ENCODE assay signal across 2 cellular contexts in the genomic region with DNA sequence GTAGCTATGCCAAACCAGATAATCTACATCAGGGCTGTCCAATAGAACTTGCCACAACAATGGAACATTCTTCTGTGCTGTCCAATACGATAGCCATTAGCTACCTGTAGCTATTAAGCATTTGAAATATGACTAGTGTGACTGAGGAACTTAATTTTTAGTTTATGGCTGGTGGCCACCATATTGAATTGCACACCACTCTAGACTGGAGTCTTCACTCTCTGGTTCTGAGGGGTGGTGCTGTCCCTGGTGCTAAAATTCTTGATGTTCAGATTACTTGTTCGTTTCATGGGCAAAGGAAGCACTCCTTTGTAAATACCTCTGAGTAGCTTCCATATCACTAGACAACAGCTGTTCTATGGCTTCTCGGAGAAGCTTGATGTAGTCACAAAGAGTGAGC.
TF ChIP-seq lines count a peak whose summit lies in the region.

No MANE protein-coding gene starts in this region.

TF ChIP-seq in HepG2, 621 proteins besides CTCF, POLR2A, EP300 and RAD21:
- TF ChIP-seq, protein P1, sequence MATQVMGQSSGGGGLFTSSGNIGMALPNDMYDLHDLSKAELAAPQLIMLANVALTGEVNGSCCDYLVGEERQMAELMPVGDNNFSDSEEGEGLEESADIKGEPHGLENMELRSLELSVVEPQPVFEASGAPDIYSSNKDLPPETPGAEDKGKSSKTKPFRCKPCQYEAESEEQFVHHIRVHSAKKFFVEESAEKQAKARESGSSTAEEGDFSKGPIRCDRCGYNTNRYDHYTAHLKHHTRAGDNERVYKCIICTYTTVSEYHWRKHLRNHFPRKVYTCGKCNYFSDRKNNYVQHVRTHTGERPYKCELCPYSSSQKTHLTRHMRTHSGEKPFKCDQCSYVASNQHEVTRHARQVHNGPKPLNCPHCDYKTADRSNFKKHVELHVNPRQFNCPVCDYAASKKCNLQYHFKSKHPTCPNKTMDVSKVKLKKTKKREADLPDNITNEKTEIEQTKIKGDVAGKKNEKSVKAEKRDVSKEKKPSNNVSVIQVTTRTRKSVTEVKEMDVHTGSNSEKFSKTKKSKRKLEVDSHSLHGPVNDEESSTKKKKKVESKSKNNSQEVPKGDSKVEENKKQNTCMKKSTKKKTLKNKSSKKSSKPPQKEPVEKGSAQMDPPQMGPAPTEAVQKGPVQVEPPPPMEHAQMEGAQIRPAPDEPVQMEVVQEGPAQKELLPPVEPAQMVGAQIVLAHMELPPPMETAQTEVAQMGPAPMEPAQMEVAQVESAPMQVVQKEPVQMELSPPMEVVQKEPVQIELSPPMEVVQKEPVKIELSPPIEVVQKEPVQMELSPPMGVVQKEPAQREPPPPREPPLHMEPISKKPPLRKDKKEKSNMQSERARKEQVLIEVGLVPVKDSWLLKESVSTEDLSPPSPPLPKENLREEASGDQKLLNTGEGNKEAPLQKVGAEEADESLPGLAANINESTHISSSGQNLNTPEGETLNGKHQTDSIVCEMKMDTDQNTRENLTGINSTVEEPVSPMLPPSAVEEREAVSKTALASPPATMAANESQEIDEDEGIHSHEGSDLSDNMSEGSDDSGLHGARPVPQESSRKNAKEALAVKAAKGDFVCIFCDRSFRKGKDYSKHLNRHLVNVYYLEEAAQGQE (IDR thresholded peaks at IDR 0.05; ENCODE audit: borderline replicate concordance in 1 of 2, low read depth in 1 of 2, low read length in 2 of 2) = peak; percentile 24 to 90
- no peak for TF ChIP-seq E2F1 (CRISPR knock-in tag; IDR thresholded peaks at IDR 0.05)
- TF ChIP-seq EHMT2 (IDR thresholded peaks at IDR 0.05; ENCODE audit: borderline replicate concordance, low read depth, low read length) = peak; percentile 79; the same call in 1 of the 2 replicates
- no peak for TF ChIP-seq NCOA2 (CRISPR knock-in tag; IDR thresholded peaks at IDR 0.05)
- no peak for TF ChIP-seq ZNF205 (CRISPR knock-in tag; IDR thresholded peaks at IDR 0.05)
- TF ChIP-seq MIER2 (CRISPR knock-in tag; IDR thresholded peaks at IDR 0.05) = peak; percentile 90

TF ChIP-seq in GM12878, 131 proteins besides CTCF, POLR2A, EP300 and RAD21:
- no peak for TF ChIP-seq SP1 (IDR thresholded peaks at IDR 0.05; ENCODE audit: low read depth, low read length)
- TF ChIP-seq, protein P1 (IDR thresholded peaks at IDR 0.05; ENCODE audit: low read depth, low read length) = peak; percentile 74; the same call in 1 of the 2 replicates
TF ChIP-seq in GM12878: peak in this region for 1.
